8 cellular contexts compared by ENCODE assay signal in the genomic region with DNA sequence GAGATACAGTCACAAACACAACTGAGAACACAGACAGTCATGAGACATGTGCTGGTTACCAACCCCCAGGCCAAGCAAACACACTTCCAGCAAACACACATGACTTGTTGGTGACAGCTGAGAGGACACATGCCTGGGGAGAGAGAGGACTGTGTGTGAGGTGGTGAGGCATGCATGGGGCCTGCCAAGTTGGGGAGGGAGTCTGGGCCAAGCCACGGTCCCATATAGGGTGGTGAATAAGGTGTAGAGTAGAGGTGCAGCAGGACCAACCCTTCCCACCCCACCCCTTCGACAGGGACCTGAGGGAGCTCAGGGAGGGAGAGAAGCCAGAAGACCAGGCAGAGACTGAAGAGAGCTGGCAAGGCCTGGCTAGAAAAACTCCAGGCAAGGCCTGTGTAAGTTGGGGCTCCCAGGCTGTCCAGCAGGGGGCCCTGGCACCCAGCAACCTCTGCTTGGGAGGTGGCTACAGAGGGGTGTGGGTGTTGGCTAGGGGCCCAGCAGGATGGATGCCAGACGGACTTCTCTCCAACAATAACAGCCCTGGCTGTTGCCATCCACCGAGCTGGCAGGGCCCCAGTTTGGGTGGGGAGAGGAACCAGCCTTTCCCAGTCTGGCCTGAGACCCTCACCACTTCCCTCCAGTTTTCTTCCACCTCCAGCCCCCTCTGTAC. TPM values are rescaled to one million over a fixed set of nuclear protein-coding genes. Genes with fewer than 3 reads are reported as not detected.
DNase-seq lines count a peak whose midpoint lies in the region; ATAC-seq, FAIRE-seq and TF ChIP-seq lines count a peak whose summit lies in the region.

No MANE protein-coding gene starts in this region.

- H3K9ac ChIP-seq in colonic mucosa (ENCODE audit: low read depth in 2 of 2, low read length in 2 of 2) (peak overlapping the region in 1 of 2 donors; percentile 46), HepG2 (ENCODE audit: insufficient read depth, low read depth, low read length) (peak overlapping the region; percentile 52)

- no TSS peak for BruUV-seq in HepG2 (replicated peaks; lab: Mats Ljungman, UMichigan)

- no peak overlapping the region for H2AFZ ChIP-seq in HepG2 (ENCODE audit: low read length)

- H3K36me3 ChIP-seq in colonic mucosa: no peaks in the 10 kb centered on the region
- H3K36me3 ChIP-seq in HepG2 (replicated peaks in 1 of 2; ENCODE audit: control insufficient read depth in 1 of 2, insufficient read depth in 2 of 2, low read length in 2 of 2): no peaks in the 10 kb centered on the region

- FAIRE-seq in HepG2 (lab: Jason Lieb, UNC): peak; percentile 86

- TF ChIP-seq RAD21 in HepG2 (CRISPR knock-in tag; IDR thresholded peaks at IDR 0.05): peak; percentile 86

- intact Hi-C loops in colonic mucosa (cut with DNase I): no loop called here
- intact Hi-C loops in HepG2 (cut with micrococcal nuclease; ENCODE audit: unreplicated experiment): loop anchor here (1.0 kb wide), 2 partner anchors 13 to 49 kb away; no protein-coding TSS in a partner anchor

- peak; percentile 91 for DNase-seq in NCI-H446 treated with DMSO at 0.1 percent for 48 hours (lab: John Stamatoyannopoulos, UW)
- peak; percentile 73 for DNase-seq in activated CD4-positive, CD25-positive, alpha-beta regulatory T cell treated with anti-CD3 and anti-CD28 coated beads, Interleukin-2, amount 50 U/mL, for 72 hours
- peak; percentile 97 for DNase-seq in colonic mucosa
- DNase-seq in HepG2 (ENCODE audit: low spot score): peak; percentile 85
- DNase-seq in stimulated activated CD4-positive, alpha-beta T cell treated with anti-CD3 and anti-CD28 coated beads, Interleukin-4, amount 100 ng/mL, for 24 hours: peak; percentile 68

- in situ Hi-C loops in HepG2 (cut with HindIII; ENCODE audit: extremely low pct_ligation_motif_present, low pct_unique_long_range_greater_than_20kb): loop anchor here (5.0 kb wide), 1 partner anchor 49 kb away; no protein-coding TSS in a partner anchor

- TF ChIP-seq CTCF in GM12874 (IDR thresholded peaks at IDR 0.05; ENCODE audit: insufficient read depth, low read depth, low read length): peak; percentile 98
- TF ChIP-seq CTCF in colonic mucosa (IDR thresholded peaks at IDR 0.05): peak; percentile 75
- peak; percentile 91 for TF ChIP-seq CTCF in HepG2 (CRISPR knock-in tag; IDR thresholded peaks at IDR 0.05)

- ATAC-seq in HG03095 (IDR thresholded peaks at IDR 0.05; ENCODE audit: unreplicated experiment) (peak; percentile 41), HepG2 (peak; percentile 70), HG03457 (IDR thresholded peaks at IDR 0.05; ENCODE audit: unreplicated experiment) (no peak)

- TF ChIP-seq EP300 in HepG2 (IDR thresholded peaks at IDR 0.05; ENCODE audit: low read depth in 2 of 2, low read length in 2 of 2) (peak in 1 of 2 experiments; percentile 12; a peak in 1 of 4 replicates), HepG2 (CRISPR knock-in tag; IDR thresholded peaks at IDR 0.05; ENCODE audit: borderline replicate concordance) (no peak)

- 0% methylated on average over 4 of the region's 4 CpGs for WGBS in HepG2 (ENCODE audit: low lambda C conversion rate)

- no peaks in the 10 kb centered on the region for H3K27me3 ChIP-seq in colonic mucosa
- H3K27me3 ChIP-seq in HepG2 (ENCODE audit: control insufficient read depth in 1 of 2, insufficient read depth in 2 of 2, low read length in 2 of 2): peaks cover 1 to 9% of the 10 kb centered on the region in 2 experiments; a peak in 3 of 5 replicates

- H4K20me1 ChIP-seq in HepG2 (ENCODE audit: insufficient read depth, low read length): no peaks in the 10 kb centered on the region

- no peak for TF ChIP-seq POLR2A in HepG2 (IDR thresholded peaks at IDR 0.05; ENCODE audit: insufficient read depth in 1 of 2, low read depth in 2 of 2, low read length in 2 of 2)

- peaks cover 7% of the 10 kb centered on the region for H3K4me1 ChIP-seq in colonic mucosa
- peaks cover 87% of the 10 kb centered on the region for H3K4me1 ChIP-seq in HepG2 (ENCODE audit: insufficient read depth, low read length)

- CTCF ChIA-PET in HepG2 (lab: Yijun Ruan, JAX; ENCODE audit: low intra/inter-chr PET ratio, low total read pairs): interaction anchor here (0.6 to 3.2 kb wide), 4 partner anchors 13 to 36 kb away, joined by 3 to 18 read pairs (median 4); no protein-coding TSS in a partner anchor

- H3K79me2 ChIP-seq in HepG2 (ENCODE audit: insufficient read depth, low read length): peaks cover 17% of the 10 kb centered on the region

- H3K9me3 ChIP-seq in colonic mucosa (no peaks in the 10 kb centered on the region), HepG2 (ENCODE audit: low read length) (no peaks in the 10 kb centered on the region)

- no peak overlapping the region for H3K27ac ChIP-seq in colonic mucosa
- H3K27ac ChIP-seq in HepG2 (ENCODE audit: extremely low read length, insufficient read depth, low read length): no peak overlapping the region

- peak overlapping the region; percentile 66 for H3K4me2 ChIP-seq in HepG2 (ENCODE audit: low read depth, low read length)

- POLR2A ChIA-PET in HepG2 (lab: Yijun Ruan, JAX): interaction anchor here (0.6 to 4.4 kb wide), 7 partner anchors 9 to 98 kb away, joined by 3 to 61 read pairs (median 4); a partner anchor contains a TSS

- H3K4me3 ChIP-seq in colonic mucosa (no peak overlapping the region), HepG2 (replicated peaks in 1 of 3; ENCODE audit: insufficient read depth in 1 of 3, low read depth in 2 of 3, low read length in 3 of 3) (peak overlapping the region in 1 of 3 experiments; percentile 36; a peak in 1 of 6 replicates)

RNA-seq across cellular contexts. Expression of a gene that starts 2.0 kb away (rescaled TPM):
- 10 to 100 TPM; 17.0 to 19.1 TPM for total RNA-seq in colonic mucosa
- total RNA-seq in HepG2 (2016; rRNA removed; fragmentation: Illumina TruSeq; extraction: Trizol): 23.1 and 43.2 TPM in 2 replicates
- 19.7 and 24.6 TPM in 2 replicates for total RNA-seq in HepG2 (2016; cell fraction: cytosol; rRNA removed; fragmentation: Illumina TruSeq; extraction: Trizol; ENCODE audit: low read depth)
- 22.9 and 41.9 TPM in 2 replicates for total RNA-seq in HepG2 (2016; cell fraction: insoluble cytoplasmic fraction; rRNA removed; fragmentation: Illumina TruSeq; extraction: Trizol)
- total RNA-seq in HepG2 (2016; cell fraction: membrane; rRNA removed; fragmentation: Illumina TruSeq; extraction: Trizol): 37.5 and 40.9 TPM in 2 replicates
- total RNA-seq in HepG2 (2016; cell fraction: nucleus; rRNA removed; fragmentation: Illumina TruSeq; extraction: Trizol): 42.6 and 53.1 TPM in 2 replicates
- polyA plus RNA-seq in HepG2 (2011; rRNA removed): 95.5 and 106 TPM in 2 replicates
- polyA plus RNA-seq in HepG2 (2011; cell fraction: cytosol; rRNA removed): 92.8 and 113 TPM in 2 replicates
- polyA plus RNA-seq in HepG2 (2011; cell fraction: nucleus; rRNA removed): 132 and 138 TPM in 2 replicates
- polyA plus RNA-seq in HepG2 (2012): 38.8 and 43.9 TPM in 2 replicates
- 32.1 and 36.6 TPM in 2 replicates for polyA plus RNA-seq in HepG2 (2016; cell fraction: cytosol; fragmentation: Illumina TruSeq; extraction: Trizol; ENCODE audit: low read depth)
- 35.2 and 35.6 TPM in 2 replicates for polyA plus RNA-seq in HepG2 (2016; cell fraction: insoluble cytoplasmic fraction; fragmentation: Illumina TruSeq; extraction: Trizol; ENCODE audit: low read depth)
- polyA plus RNA-seq in HepG2 (2016; cell fraction: membrane; fragmentation: Illumina TruSeq; extraction: Trizol; ENCODE audit: low read depth): 48.6 and 49.6 TPM in 2 replicates
- 82.7 and 90.9 TPM in 2 replicates for polyA plus RNA-seq in HepG2 (2016; cell fraction: nucleus; fragmentation: Illumina TruSeq; extraction: Trizol; ENCODE audit: insufficient read depth, low read depth)
- polyA minus RNA-seq in HepG2 (2011; rRNA and poly(A)+ RNA removed; ENCODE audit: low replicate concordance): 236 and 248 TPM in 2 replicates
- 35.4 and 40.0 TPM in 2 replicates for polyA minus RNA-seq in HepG2 (2011; cell fraction: cytosol; rRNA and poly(A)+ RNA removed)
- polyA minus RNA-seq in HepG2 (2011; cell fraction: nucleus; rRNA and poly(A)+ RNA removed): 37.0 and 39.3 TPM in 2 replicates

RNA-seq across cellular contexts. Expression of a gene that starts 4.7 kb away (rescaled TPM):
- not detected for total RNA-seq in colonic mucosa
- total RNA-seq in HepG2 (2016; rRNA removed; fragmentation: Illumina TruSeq; extraction: Trizol): not detected in 2 replicates
- not detected in 2 replicates for total RNA-seq in HepG2 (2016; cell fraction: cytosol; rRNA removed; fragmentation: Illumina TruSeq; extraction: Trizol; ENCODE audit: low read depth)
- not detected in 2 replicates for total RNA-seq in HepG2 (2016; cell fraction: insoluble cytoplasmic fraction; rRNA removed; fragmentation: Illumina TruSeq; extraction: Trizol)
- not detected in 2 replicates for total RNA-seq in HepG2 (2016; cell fraction: membrane; rRNA removed; fragmentation: Illumina TruSeq; extraction: Trizol)
- total RNA-seq in HepG2 (2016; cell fraction: nucleus; rRNA removed; fragmentation: Illumina TruSeq; extraction: Trizol): not detected in 2 replicates
- polyA plus RNA-seq in HepG2 (2011; rRNA removed): 0.14 TPM in 1 of 2 replicates, not detected in the other
- 0.09 TPM in 1 of 2 replicates, not detected in the other for polyA plus RNA-seq in HepG2 (2011; cell fraction: cytosol; rRNA removed)
- 0.24 TPM in 1 of 2 replicates, not detected in the other for polyA plus RNA-seq in HepG2 (2011; cell fraction: nucleus; rRNA removed)
- polyA plus RNA-seq in HepG2 (2012): not detected in 2 replicates
- not detected in 2 replicates for polyA plus RNA-seq in HepG2 (2016; cell fraction: cytosol; fragmentation: Illumina TruSeq; extraction: Trizol; ENCODE audit: low read depth)
- polyA plus RNA-seq in HepG2 (2016; cell fraction: insoluble cytoplasmic fraction; fragmentation: Illumina TruSeq; extraction: Trizol; ENCODE audit: low read depth): not detected in 2 replicates
- not detected in 2 replicates for polyA plus RNA-seq in HepG2 (2016; cell fraction: membrane; fragmentation: Illumina TruSeq; extraction: Trizol; ENCODE audit: low read depth)
- not detected in 2 replicates for polyA plus RNA-seq in HepG2 (2016; cell fraction: nucleus; fragmentation: Illumina TruSeq; extraction: Trizol; ENCODE audit: insufficient read depth, low read depth)
- not detected in 2 replicates for polyA minus RNA-seq in HepG2 (2011; rRNA and poly(A)+ RNA removed; ENCODE audit: low replicate concordance)
- not detected in 2 replicates for polyA minus RNA-seq in HepG2 (2011; cell fraction: cytosol; rRNA and poly(A)+ RNA removed)
- not detected in 2 replicates for polyA minus RNA-seq in HepG2 (2011; cell fraction: nucleus; rRNA and poly(A)+ RNA removed)

RNA-seq across cellular contexts. Expression of a gene that starts 25.5 kb away (rescaled TPM):
- total RNA-seq in colonic mucosa (1,000 to 10,000 TPM in 1 of 2 donors, 100 to 1,000 TPM in 1; 409 to 1,163 TPM), HepG2 (2016; rRNA removed; fragmentation: Illumina TruSeq; extraction: Trizol) (1,472 and 2,212 TPM in 2 replicates)
- 123 and 155 TPM in 2 replicates for total RNA-seq in HepG2 (2016; cell fraction: cytosol; rRNA removed; fragmentation: Illumina TruSeq; extraction: Trizol; ENCODE audit: low read depth)
- 1,508 and 1,964 TPM in 2 replicates for total RNA-seq in HepG2 (2016; cell fraction: insoluble cytoplasmic fraction; rRNA removed; fragmentation: Illumina TruSeq; extraction: Trizol)
- 383 and 490 TPM in 2 replicates for total RNA-seq in HepG2 (2016; cell fraction: membrane; rRNA removed; fragmentation: Illumina TruSeq; extraction: Trizol)
- 1,014 and 1,081 TPM in 2 replicates for total RNA-seq in HepG2 (2016; cell fraction: nucleus; rRNA removed; fragmentation: Illumina TruSeq; extraction: Trizol)
- 1,076 and 1,325 TPM in 2 replicates for polyA plus RNA-seq in HepG2 (2011; rRNA removed)
- polyA plus RNA-seq in HepG2 (2011; cell fraction: cytosol; rRNA removed): 1,072 and 1,224 TPM in 2 replicates
- 279 and 406 TPM in 2 replicates for polyA plus RNA-seq in HepG2 (2011; cell fraction: nucleus; rRNA removed)
- 1,683 and 1,883 TPM in 2 replicates for polyA plus RNA-seq in HepG2 (2012)
- 155 and 188 TPM in 2 replicates for polyA plus RNA-seq in HepG2 (2016; cell fraction: cytosol; fragmentation: Illumina TruSeq; extraction: Trizol; ENCODE audit: low read depth)
- polyA plus RNA-seq in HepG2 (2016; cell fraction: insoluble cytoplasmic fraction; fragmentation: Illumina TruSeq; extraction: Trizol; ENCODE audit: low read depth): 2,023 and 2,380 TPM in 2 replicates
- polyA plus RNA-seq in HepG2 (2016; cell fraction: membrane; fragmentation: Illumina TruSeq; extraction: Trizol; ENCODE audit: low read depth): 336 and 456 TPM in 2 replicates
- 1,245 and 1,272 TPM in 2 replicates for polyA plus RNA-seq in HepG2 (2016; cell fraction: nucleus; fragmentation: Illumina TruSeq; extraction: Trizol; ENCODE audit: insufficient read depth, low read depth)
- polyA minus RNA-seq in HepG2 (2011; rRNA and poly(A)+ RNA removed; ENCODE audit: low replicate concordance): 1,001 and 1,123 TPM in 2 replicates
- 1,091 and 1,101 TPM in 2 replicates for polyA minus RNA-seq in HepG2 (2011; cell fraction: cytosol; rRNA and poly(A)+ RNA removed)
- 271 and 440 TPM in 2 replicates for polyA minus RNA-seq in HepG2 (2011; cell fraction: nucleus; rRNA and poly(A)+ RNA removed)

RNA-seq across cellular contexts. Expression of a gene that starts 35.9 kb away (rescaled TPM):
- total RNA-seq in colonic mucosa (10 to 100 TPM; 42.7 to 52.2 TPM), HepG2 (2016; rRNA removed; fragmentation: Illumina TruSeq; extraction: Trizol) (34.9 and 61.1 TPM in 2 replicates)
- total RNA-seq in HepG2 (2016; cell fraction: cytosol; rRNA removed; fragmentation: Illumina TruSeq; extraction: Trizol; ENCODE audit: low read depth): 21.2 and 24.1 TPM in 2 replicates
- 35.1 and 62.8 TPM in 2 replicates for total RNA-seq in HepG2 (2016; cell fraction: insoluble cytoplasmic fraction; rRNA removed; fragmentation: Illumina TruSeq; extraction: Trizol)
- total RNA-seq in HepG2 (2016; cell fraction: membrane; rRNA removed; fragmentation: Illumina TruSeq; extraction: Trizol): 44.9 and 53.8 TPM in 2 replicates
- 56.1 and 63.9 TPM in 2 replicates for total RNA-seq in HepG2 (2016; cell fraction: nucleus; rRNA removed; fragmentation: Illumina TruSeq; extraction: Trizol)
- polyA plus RNA-seq in HepG2 (2011; rRNA removed): 148 and 168 TPM in 2 replicates
- polyA plus RNA-seq in HepG2 (2011; cell fraction: cytosol; rRNA removed): 139 and 176 TPM in 2 replicates
- polyA plus RNA-seq in HepG2 (2011; cell fraction: nucleus; rRNA removed): 99.4 and 112 TPM in 2 replicates
- polyA plus RNA-seq in HepG2 (2012): 54.8 and 61.1 TPM in 2 replicates
- polyA plus RNA-seq in HepG2 (2016; cell fraction: cytosol; fragmentation: Illumina TruSeq; extraction: Trizol; ENCODE audit: low read depth): 26.8 and 34.1 TPM in 2 replicates
- polyA plus RNA-seq in HepG2 (2016; cell fraction: insoluble cytoplasmic fraction; fragmentation: Illumina TruSeq; extraction: Trizol; ENCODE audit: low read depth): 41.4 and 43.9 TPM in 2 replicates
- polyA plus RNA-seq in HepG2 (2016; cell fraction: membrane; fragmentation: Illumina TruSeq; extraction: Trizol; ENCODE audit: low read depth): 45.2 and 53.5 TPM in 2 replicates
- 95.9 and 97.5 TPM in 2 replicates for polyA plus RNA-seq in HepG2 (2016; cell fraction: nucleus; fragmentation: Illumina TruSeq; extraction: Trizol; ENCODE audit: insufficient read depth, low read depth)
- polyA minus RNA-seq in HepG2 (2011; rRNA and poly(A)+ RNA removed; ENCODE audit: low replicate concordance): 148 and 221 TPM in 2 replicates
- polyA minus RNA-seq in HepG2 (2011; cell fraction: cytosol; rRNA and poly(A)+ RNA removed): 47.0 and 47.4 TPM in 2 replicates
- polyA minus RNA-seq in HepG2 (2011; cell fraction: nucleus; rRNA and poly(A)+ RNA removed): 26.1 and 26.9 TPM in 2 replicates

RNA-seq across cellular contexts. Expression of a gene that starts 43.9 kb away (rescaled TPM):
- total RNA-seq in colonic mucosa: 10 to 100 TPM; 11.9 to 18.8 TPM
- 14.5 and 15.0 TPM in 2 replicates for total RNA-seq in HepG2 (2016; rRNA removed; fragmentation: Illumina TruSeq; extraction: Trizol)
- 5.3 and 5.4 TPM in 2 replicates for total RNA-seq in HepG2 (2016; cell fraction: cytosol; rRNA removed; fragmentation: Illumina TruSeq; extraction: Trizol; ENCODE audit: low read depth)
- total RNA-seq in HepG2 (2016; cell fraction: insoluble cytoplasmic fraction; rRNA removed; fragmentation: Illumina TruSeq; extraction: Trizol): 15.7 and 16.3 TPM in 2 replicates
- 10.7 and 10.8 TPM in 2 replicates for total RNA-seq in HepG2 (2016; cell fraction: membrane; rRNA removed; fragmentation: Illumina TruSeq; extraction: Trizol)
- total RNA-seq in HepG2 (2016; cell fraction: nucleus; rRNA removed; fragmentation: Illumina TruSeq; extraction: Trizol): 8.5 and 11.8 TPM in 2 replicates
- polyA plus RNA-seq in HepG2 (2011; rRNA removed): 6.7 and 8.5 TPM in 2 replicates
- 7.7 and 9.3 TPM in 2 replicates for polyA plus RNA-seq in HepG2 (2011; cell fraction: cytosol; rRNA removed)
- 11.7 and 15.6 TPM in 2 replicates for polyA plus RNA-seq in HepG2 (2011; cell fraction: nucleus; rRNA removed)
- 7.1 TPM in 2 replicates for polyA plus RNA-seq in HepG2 (2012)
- 3.3 and 4.0 TPM in 2 replicates for polyA plus RNA-seq in HepG2 (2016; cell fraction: cytosol; fragmentation: Illumina TruSeq; extraction: Trizol; ENCODE audit: low read depth)
- polyA plus RNA-seq in HepG2 (2016; cell fraction: insoluble cytoplasmic fraction; fragmentation: Illumina TruSeq; extraction: Trizol; ENCODE audit: low read depth): 14.6 and 14.8 TPM in 2 replicates
- polyA plus RNA-seq in HepG2 (2016; cell fraction: membrane; fragmentation: Illumina TruSeq; extraction: Trizol; ENCODE audit: low read depth): 5.7 and 7.3 TPM in 2 replicates
- polyA plus RNA-seq in HepG2 (2016; cell fraction: nucleus; fragmentation: Illumina TruSeq; extraction: Trizol; ENCODE audit: insufficient read depth, low read depth): 14.2 and 16.3 TPM in 2 replicates
- 3.3 and 10.9 TPM in 2 replicates for polyA minus RNA-seq in HepG2 (2011; rRNA and poly(A)+ RNA removed; ENCODE audit: low replicate concordance)
- 4.6 and 6.2 TPM in 2 replicates for polyA minus RNA-seq in HepG2 (2011; cell fraction: cytosol; rRNA and poly(A)+ RNA removed)
- 4.5 and 8.3 TPM in 2 replicates for polyA minus RNA-seq in HepG2 (2011; cell fraction: nucleus; rRNA and poly(A)+ RNA removed)
